16 cellular contexts compared by ENCODE assay signal in genomic region chr9:97577051-97577450, GRCh38.
"Had no signal": no experiment of that assay in that cellular context is flagged by ENCODE, and none has a peak within 500 bp of the region (broad histone marks: within the 10 kb centered on the region; RNA-seq: fewer than 3 reads in every experiment).

No MANE protein-coding gene starts in this region.

- H3K9me3 ChIP-seq: ascending aorta, heart right ventricle, left lung, right lobe of liver had no signal

- H3K27me3 ChIP-seq: ascending aorta, heart right ventricle, left lung, right lobe of liver had no signal

- H3K27ac ChIP-seq: ascending aorta, heart right ventricle, left lung, right lobe of liver had no signal

- H3K4me1 Mint-ChIP-seq: mesothelial cell of epicardium had no signal

- H3K4me3 ChIP-seq: ascending aorta, heart right ventricle, left lung, right lobe of liver had no signal

- DNase-seq: activated CD4-positive, alpha-beta T cell treated with anti-CD3 and anti-CD28 coated beads, Interleukin-2, amount 10 ng/mL, durations not matched to agents 7 days and 5 days; activated CD4-positive, CD25-positive, alpha-beta regulatory T cell; activated naive CD4-positive, alpha-beta T cell treated with anti-CD3 and anti-CD28 coated beads, Interleukin-2, amount 10 ng/mL, durations not matched to agents 7 days and 5 days; activated T-cell treated with anti-CD3 and anti-CD28 coated beads, Interleukin-2, amount 50 U/mL, for 24 hours; heart right ventricle; left lung; nephron progenitor cell; occipital lobe had no signal

- H3K27ac Mint-ChIP-seq: activated CD4-positive, alpha-beta T cell treated with anti-CD3 and anti-CD28 coated beads, Interleukin-2, amount 10 ng/mL, durations not matched to agents 7 days and 5 days; activated naive CD4-positive, alpha-beta T cell treated with anti-CD3 and anti-CD28 coated beads, Interleukin-2, amount 10 ng/mL, durations not matched to agents 7 days and 5 days; activated T-cell treated with anti-CD3 and anti-CD28 coated beads, Interleukin-2, amount 50 U/mL, for 24 hours; mesothelial cell of epicardium; nephron progenitor cell; progenitor cell of endocrine pancreas; T-helper 2 cell treated with Interferon-gamma antibody and Interleukin-4, amounts not matched to agents 5 μg/mL and 100 μg/mL, for 36 hours had no signal

- ATAC-seq: left lung had no signal

- H3K36me3 Mint-ChIP-seq: activated naive CD4-positive, alpha-beta T cell treated with anti-CD3 and anti-CD28 coated beads, Interleukin-2, amount 10 ng/mL, durations not matched to agents 7 days and 5 days; mesothelial cell of epicardium had no signal

- H3K27me3 Mint-ChIP-seq: activated CD4-positive, alpha-beta T cell treated with anti-CD3 and anti-CD28 coated beads, Interleukin-2, amount 10 ng/mL, durations not matched to agents 7 days and 5 days; activated T-cell treated with anti-CD3 and anti-CD28 coated beads, Interleukin-2, amount 50 U/mL, for 24 hours; progenitor cell of endocrine pancreas had no signal

- FAIRE-seq: bronchial epithelial cell, frontal cortex, islet of Langerhans had no signal

- H3K4me3 Mint-ChIP-seq: activated CD4-positive, alpha-beta T cell treated with anti-CD3 and anti-CD28 coated beads, Interleukin-2, amount 10 ng/mL, durations not matched to agents 7 days and 5 days; activated naive CD4-positive, alpha-beta T cell treated with anti-CD3 and anti-CD28 coated beads, Interleukin-2, amount 10 ng/mL, durations not matched to agents 7 days and 5 days; activated T-cell treated with anti-CD3 and anti-CD28 coated beads, Interleukin-2, amount 50 U/mL, for 24 hours; mesothelial cell of epicardium; nephron progenitor cell; T-helper 2 cell treated with Interferon-gamma antibody and Interleukin-4, amounts not matched to agents 5 μg/mL and 100 μg/mL, for 36 hours had no signal

- H3K9me3 Mint-ChIP-seq: activated naive CD4-positive, alpha-beta T cell treated with anti-CD3 and anti-CD28 coated beads, Interleukin-2, amount 10 ng/mL, durations not matched to agents 7 days and 5 days; activated T-cell treated with anti-CD3 and anti-CD28 coated beads, Interleukin-2, amount 50 U/mL, for 24 hours; mesothelial cell of epicardium; T-helper 2 cell treated with Interferon-gamma antibody and Interleukin-4, amounts not matched to agents 5 μg/mL and 100 μg/mL, for 36 hours had no signal

- H3K4me1 ChIP-seq: left lung had no signal

- H3K36me3 ChIP-seq: left lung, right lobe of liver had no signal
